In genomic region chr12:4137015-4137414, GRCh38 we compare ENCODE assay signal across 20 cellular contexts.
DNase-seq lines count a peak whose midpoint lies in the region; ATAC-seq, FAIRE-seq and TF ChIP-seq lines count a peak whose summit lies in the region.
"Had no signal": no experiment of that assay in that cellular context is flagged by ENCODE, and none has a peak within 500 bp of the region (broad histone marks: within the 10 kb centered on the region; RNA-seq: fewer than 3 reads in every experiment).

No MANE protein-coding gene starts in this region.

- H3K4me1 Mint-ChIP-seq in activated T-cell treated with anti-CD3 and anti-CD28 coated beads, Interleukin-2, amount 50 U/mL, for 72 hours (ENCODE audit: low read depth) = peaks cover 91% of the 10 kb centered on the region
- peaks cover 54% of the 10 kb centered on the region for H3K4me1 Mint-ChIP-seq in activated T-cell treated with anti-CD3 and anti-CD28 coated beads, Interleukin-2, amount 50 U/mL, for 4 hours (ENCODE audit: low read depth)
- peaks cover 59% of the 10 kb centered on the region for H3K4me1 Mint-ChIP-seq in activated B cell treated with CpG ODN at 0.5 μM for 24 hours
- H3K4me1 Mint-ChIP-seq in stimulated activated effector memory CD8-positive, alpha-beta T cell treated with anti-CD3 and anti-CD28 coated beads, Interleukin-12 subunit alpha, Interleukin-12 subunit beta, amount 100 ng/mL, for 72 hours = peaks cover 46% of the 10 kb centered on the region

- DNase-seq in activated T-cell treated with anti-CD3 and anti-CD28 coated beads, Interleukin-2, amount 50 U/mL, for 72 hours = no peak
- no peak for DNase-seq in activated T-cell treated with anti-CD3 and anti-CD28 coated beads, Interleukin-2, amount 50 U/mL, for 4 hours
- DNase-seq in activated B cell treated with CpG ODN at 0.5 μM for 24 hours (no peak), keratinocyte (ENCODE audit: low read depth, low spot score) (no peak), epidermal melanocyte (ENCODE audit: insufficient read length, low spot score) (no peak), NCI-H2171 treated with DMSO at 0.1 percent for 48 hours (lab: John Stamatoyannopoulos, UW) (no peak)
- DNase-seq in stimulated activated effector memory CD8-positive, alpha-beta T cell treated with anti-CD3 and anti-CD28 coated beads, Interleukin-12 subunit alpha, Interleukin-12 subunit beta, amount 100 ng/mL, for 72 hours (ENCODE audit: low spot score in 2 of 2) = no peak
- DNase-seq: activated T-cell treated with anti-CD3 and anti-CD28 coated beads, Interleukin-2, amount 50 U/mL, for 48 hours; aorta; Calu3; colonic mucosa; mesenchymal stem cell; NCI-H774; pancreas; uterus; WERI-Rb-1 had no signal

- H3K4me2 ChIP-seq in keratinocyte (ENCODE audit: control insufficient read depth, extremely low read depth, insufficient read depth, low read depth, low read length) = no peak overlapping the region

- CTCF ChIA-PET in activated B cell treated with CpG ODN at 0.5 μM for 24 hours (lab: Charles Lee) = interaction anchor here (0.9 kb wide), 1 partner anchor 140 kb away, joined by 4 read pairs; no protein-coding TSS in a partner anchor

- H3K9me3 ChIP-seq in keratinocyte (ENCODE audit: control insufficient read depth, low read depth, low read length) = no peaks in the 10 kb centered on the region
- H3K9me3 ChIP-seq: colonic mucosa, gastroesophageal sphincter, pancreas, uterus had no signal

- FAIRE-seq in keratinocyte (lab: Jason Lieb, UNC) = peak; percentile 9
- FAIRE-seq: G401.6, pancreas had no signal

- H3K4me3 ChIP-seq in keratinocyte (ENCODE audit: control insufficient read depth in 2 of 3, extremely low read depth in 1 of 3, insufficient read depth in 2 of 3, low read depth in 1 of 3, low read length in 3 of 3) = no peak overlapping the region
- H3K4me3 ChIP-seq: colonic mucosa, gastroesophageal sphincter, pancreas, skin epidermis, uterus had no signal

- intact Hi-C loops in activated B cell treated with CpG ODN at 0.5 μM for 24 hours (cut with micrococcal nuclease) = no loop called here

- TF ChIP-seq CTCF in activated B cell treated with CpG ODN at 0.5 μM for 24 hours (IDR thresholded peaks at IDR 0.05) = no peak
- no peak for TF ChIP-seq CTCF in keratinocyte (optimal IDR thresholded peaks at IDR 0.05 in 1 of 3, IDR thresholded peaks at IDR 0.05 in 1 of 3, conservative IDR thresholded peaks at IDR 0.05 in 1 of 3; ENCODE audit: extremely low read depth in 1 of 3, insufficient read depth in 2 of 3, low read length in 3 of 3)

- H3K27me3 ChIP-seq in keratinocyte (ENCODE audit: control insufficient read depth, extremely low read depth, insufficient read depth, low read length) = no peaks in the 10 kb centered on the region
- H3K27me3 ChIP-seq: colonic mucosa, pancreas, uterus had no signal

- no peaks in the 10 kb centered on the region for H3K9me3 Mint-ChIP-seq in activated T-cell treated with anti-CD3 and anti-CD28 coated beads, Interleukin-2, amount 50 U/mL, for 72 hours
- H3K9me3 Mint-ChIP-seq in activated T-cell treated with anti-CD3 and anti-CD28 coated beads, Interleukin-2, amount 50 U/mL, for 4 hours = peaks cover 4% of the 10 kb centered on the region
- peaks cover 3% of the 10 kb centered on the region for H3K9me3 Mint-ChIP-seq in activated B cell treated with CpG ODN at 0.5 μM for 24 hours
- H3K9me3 Mint-ChIP-seq in stimulated activated effector memory CD8-positive, alpha-beta T cell treated with anti-CD3 and anti-CD28 coated beads, Interleukin-12 subunit alpha, Interleukin-12 subunit beta, amount 100 ng/mL, for 72 hours = peaks cover 1% of the 10 kb centered on the region

- H3K27me3 Mint-ChIP-seq in activated T-cell treated with anti-CD3 and anti-CD28 coated beads, Interleukin-2, amount 50 U/mL, for 72 hours (ENCODE audit: low read depth) = no peaks in the 10 kb centered on the region
- H3K27me3 Mint-ChIP-seq in activated T-cell treated with anti-CD3 and anti-CD28 coated beads, Interleukin-2, amount 50 U/mL, for 4 hours (ENCODE audit: low read depth) = no peaks in the 10 kb centered on the region
- no peaks in the 10 kb centered on the region for H3K27me3 Mint-ChIP-seq in activated B cell treated with CpG ODN at 0.5 μM for 24 hours

- H3K79me2 ChIP-seq in keratinocyte (ENCODE audit: control insufficient read depth, insufficient read depth, low read length) = no peaks in the 10 kb centered on the region

- POLR2A ChIA-PET in activated B cell treated with CpG ODN at 0.5 μM for 24 hours (lab: Charles Lee) = interaction anchor here (1.3 to 5.6 kb wide), 7 partner anchors 9 to 133 kb away, joined by 3 to 55 read pairs (median 6); no protein-coding TSS in a partner anchor

- peak overlapping the region; percentile 79 for H3K27ac Mint-ChIP-seq in activated T-cell treated with anti-CD3 and anti-CD28 coated beads, Interleukin-2, amount 50 U/mL, for 72 hours
- H3K27ac Mint-ChIP-seq in activated B cell treated with CpG ODN at 0.5 μM for 24 hours = peak overlapping the region; percentile 93
- H3K27ac Mint-ChIP-seq in stimulated activated effector memory CD8-positive, alpha-beta T cell treated with anti-CD3 and anti-CD28 coated beads, Interleukin-12 subunit alpha, Interleukin-12 subunit beta, amount 100 ng/mL, for 72 hours = peak overlapping the region; percentile 44

- no peak overlapping the region for H3K27ac ChIP-seq in keratinocyte (ENCODE audit: control insufficient read depth, insufficient read depth, low read length)
- H3K27ac ChIP-seq: colonic mucosa, gastroesophageal sphincter, pancreas, uterus, WERI-Rb-1 had no signal

- H3K9ac ChIP-seq in keratinocyte (ENCODE audit: control insufficient read depth, extremely low read depth, insufficient read depth, low read length) = no peak overlapping the region

- H2AFZ ChIP-seq in keratinocyte (ENCODE audit: control insufficient read depth, low read length) = no peak overlapping the region

- H3K36me3 ChIP-seq in keratinocyte (ENCODE audit: control insufficient read depth in 2 of 2, extremely low read depth in 1 of 2, insufficient read depth in 2 of 2, low read length in 2 of 2) = no peaks in the 10 kb centered on the region
- H3K36me3 ChIP-seq: colonic mucosa, gastroesophageal sphincter, pancreas, uterus, WERI-Rb-1 had no signal

- ATAC-seq in activated T-cell treated with anti-CD3 and anti-CD28 coated beads, Interleukin-2, amount 50 U/mL, for 72 hours (replicated peaks in 1 of 2) = no peak
- ATAC-seq in activated T-cell treated with anti-CD3 and anti-CD28 coated beads, Interleukin-2, amount 50 U/mL, for 4 hours = no peak
- no peak for ATAC-seq in activated B cell treated with CpG ODN at 0.5 μM for 24 hours (ENCODE audit: low read depth)
- ATAC-seq in stimulated activated effector memory CD8-positive, alpha-beta T cell treated with anti-CD3 and anti-CD28 coated beads, Interleukin-12 subunit alpha, Interleukin-12 subunit beta, amount 100 ng/mL, for 72 hours = no peak
- no peak for ATAC-seq in GM21367 (IDR thresholded peaks at IDR 0.05; ENCODE audit: unreplicated experiment)

- H4K20me1 ChIP-seq in keratinocyte (ENCODE audit: control insufficient read depth, extremely low read depth, insufficient read depth, low read length) = no peaks in the 10 kb centered on the region

- peak overlapping the region; percentile 68 to 69 for H3K4me3 Mint-ChIP-seq in activated T-cell treated with anti-CD3 and anti-CD28 coated beads, Interleukin-2, amount 50 U/mL, for 72 hours
- H3K4me3 Mint-ChIP-seq in activated T-cell treated with anti-CD3 and anti-CD28 coated beads, Interleukin-2, amount 50 U/mL, for 4 hours = no peak overlapping the region
- no peak overlapping the region for H3K4me3 Mint-ChIP-seq in activated B cell treated with CpG ODN at 0.5 μM for 24 hours
- peak overlapping the region; percentile 34 for H3K4me3 Mint-ChIP-seq in stimulated activated effector memory CD8-positive, alpha-beta T cell treated with anti-CD3 and anti-CD28 coated beads, Interleukin-12 subunit alpha, Interleukin-12 subunit beta, amount 100 ng/mL, for 72 hours

- H3K36me3 Mint-ChIP-seq in activated T-cell treated with anti-CD3 and anti-CD28 coated beads, Interleukin-2, amount 50 U/mL, for 72 hours (ENCODE audit: insufficient read depth in 2 of 2) = peaks cover 8 to 10% of the 10 kb centered on the region in 2 donors
- peaks cover 5% of the 10 kb centered on the region for H3K36me3 Mint-ChIP-seq in activated T-cell treated with anti-CD3 and anti-CD28 coated beads, Interleukin-2, amount 50 U/mL, for 4 hours (ENCODE audit: insufficient read depth)
- H3K36me3 Mint-ChIP-seq in activated B cell treated with CpG ODN at 0.5 μM for 24 hours (ENCODE audit: low read depth) = peaks cover 2% of the 10 kb centered on the region
- H3K36me3 Mint-ChIP-seq in stimulated activated effector memory CD8-positive, alpha-beta T cell treated with anti-CD3 and anti-CD28 coated beads, Interleukin-12 subunit alpha, Interleukin-12 subunit beta, amount 100 ng/mL, for 72 hours = peaks cover 6% of the 10 kb centered on the region

- dilution Hi-C loops in keratinocyte (cut with MboI; ENCODE audit: extremely low pct_ligation_motif_present, low sequenced_read_pairs) = no loop called here

- no peaks in the 10 kb centered on the region for H3K9me1 ChIP-seq in keratinocyte (ENCODE audit: control insufficient read depth, extremely low read depth, insufficient read depth, low read length)

- H3K4me1 ChIP-seq in keratinocyte (ENCODE audit: control insufficient read depth, extremely low read depth, insufficient read depth, low read length) = no peaks in the 10 kb centered on the region
- H3K4me1 ChIP-seq: colonic mucosa, pancreas, uterus had no signal

Comparison
In these comparisons a context has a peak if more than half of its experiments do, and no peak if none do; other contexts are left out.
1. H3K4me3 Mint-ChIP-seq: peak in activated T-cell treated with anti-CD3 and anti-CD28 coated beads, Interleukin-2, amount 50 U/mL, for 72 hours (2 of 2) and stimulated activated effector memory CD8-positive, alpha-beta T cell treated with anti-CD3 and anti-CD28 coated beads, Interleukin-12 subunit alpha, Interleukin-12 subunit beta, amount 100 ng/mL, for 72 hours (single experiment); none in activated T-cell treated with anti-CD3 and anti-CD28 coated beads, Interleukin-2, amount 50 U/mL, for 4 hours (single experiment) and activated B cell treated with CpG ODN at 0.5 μM for 24 hours (single experiment).
2. Peak in every context shown above with its lines, with median percentiles within 50 percentile points of each other: H3K27ac Mint-ChIP-seq.